In genomic region chr1:77281491-77282186, GRCh38 we compare ENCODE assay signal across 8 cellular contexts. TPM values are rescaled to one million over a fixed set of nuclear protein-coding genes. Genes with fewer than 3 reads are reported as not detected.
DNase-seq lines count a peak whose midpoint lies in the region; ATAC-seq and TF ChIP-seq lines count a peak whose summit lies in the region.

TSS of gene AK5 (plus strand) at chr1:77282019. CDS start at chr1:77282314, 295 bp downstream.

- peak within 1 kb of the TSS; percentile 52 to 75 (median 65) for H3K4me3 ChIP-seq in BLaER1 treated with 17β-estradiol and CSF1 and Interleukin-3, amounts not matched to agents 10 nM and 100 nM

- H3K9ac ChIP-seq in BLaER1 treated with 17β-estradiol and CSF1 and Interleukin-3, amounts not matched to agents 10 nM and 100 nM, result peak within 1 kb of the TSS; percentile 3 to 68 (median 57); a peak in 19 of 22 replicates

- 0 out of 22 replicates have a peak within 1 kb of the TSS, but pooled peaks of 1 of the 11 experiments have one; percentile 27 for H3K27ac ChIP-seq in BLaER1 treated with 17β-estradiol and CSF1 and Interleukin-3, amounts not matched to agents 10 nM and 100 nM

- DNase-seq in NCI-H1105 treated with DMSO at 0.1 percent for 48 hours (lab: John Stamatoyannopoulos, UW), result peak; percentile 55
- DNase-seq in activated CD8-positive, alpha-beta memory T cell treated with anti-CD3 and anti-CD28 coated beads for 48 hours (ENCODE audit: low read depth in 2 of 3, low spot score in 2 of 3), result peak; percentile 10 to 23 (median 17)
- DNase-seq in endothelial cell (ENCODE audit: low spot score), result peak; percentile 42
- peak; percentile 46 to 76 for DNase-seq in mesothelial cell of epicardium (ENCODE audit: low spot score in 2 of 2, unreplicated experiment in 2 of 2)
- peak; percentile 9 to 42 for DNase-seq in stimulated activated CD8-positive, alpha-beta memory T cell treated with anti-CD3 and anti-CD28 coated beads, Interleukin-15, amount 100 ng/mL, for 48 hours (ENCODE audit: low read depth in 2 of 2)

- no peaks in the 10 kb centered on the region for H3K36me3 Mint-ChIP-seq in endothelial cell (ENCODE audit: low read depth, unreplicated experiment)
- no peaks in the 10 kb centered on the region for H3K36me3 Mint-ChIP-seq in mesothelial cell of epicardium

- no peaks in the 10 kb centered on the region for H3K36me3 ChIP-seq in BLaER1 treated with 17β-estradiol and CSF1 and Interleukin-3, amounts not matched to agents 10 nM and 100 nM

- H3K4me2 ChIP-seq in BLaER1 treated with 17β-estradiol and CSF1 and Interleukin-3, amounts not matched to agents 10 nM and 100 nM, result peak within 1 kb of the TSS; percentile 96 to 100 (median 99)

- peaks cover 36 to 99% (median 45%) of the 10 kb centered on the region in 11 experiments for H3K27me3 ChIP-seq in BLaER1 treated with 17β-estradiol and CSF1 and Interleukin-3, amounts not matched to agents 10 nM and 100 nM

- no peak within 1 kb of the TSS for H3K27ac Mint-ChIP-seq in endothelial cell (ENCODE audit: unreplicated experiment)
- no peak within 1 kb of the TSS for H3K27ac Mint-ChIP-seq in mesothelial cell of epicardium

- H3K4me1 Mint-ChIP-seq in endothelial cell (ENCODE audit: unreplicated experiment) (no peaks in the 10 kb centered on the region), mesothelial cell of epicardium (peaks cover 8% of the 10 kb centered on the region)

- no peaks in the 10 kb centered on the region for H3K9me3 ChIP-seq in BLaER1 treated with 17β-estradiol and CSF1 and Interleukin-3, amounts not matched to agents 10 nM and 100 nM (replicated peaks in 1 of 11)

- H4K20me1 ChIP-seq in BLaER1 treated with 17β-estradiol and CSF1 and Interleukin-3, amounts not matched to agents 10 nM and 100 nM, result peaks cover 0 to 43% (median 8%) of the 10 kb centered on the region in 11 experiments; a peak in 11 of 22 replicates

- H3K9me3 Mint-ChIP-seq in endothelial cell (ENCODE audit: unreplicated experiment) (no peaks in the 10 kb centered on the region), mesothelial cell of epicardium (no peaks in the 10 kb centered on the region)

- H3K4me1 ChIP-seq in BLaER1 treated with 17β-estradiol and CSF1 and Interleukin-3, amounts not matched to agents 10 nM and 100 nM, result peaks cover 25 to 41% (median 35%) of the 10 kb centered on the region in 10 experiments

- no peak for TF ChIP-seq CTCF in endothelial cell (IDR thresholded peaks at IDR 0.05; ENCODE audit: unreplicated experiment)
- TF ChIP-seq CTCF in mesothelial cell of epicardium (IDR thresholded peaks at IDR 0.05; ENCODE audit: unreplicated experiment), result no peak

- ATAC-seq in GM21447 (IDR thresholded peaks at IDR 0.05; ENCODE audit: unreplicated experiment), result peak; percentile 56
- no peak for ATAC-seq in HG03108 (IDR thresholded peaks at IDR 0.05; ENCODE audit: unreplicated experiment)

- H3K4me3 Mint-ChIP-seq in endothelial cell (ENCODE audit: unreplicated experiment) (peak within 1 kb of the TSS; percentile 80), mesothelial cell of epicardium (peak within 1 kb of the TSS; percentile 61)

- peaks cover 13% of the 10 kb centered on the region for H3K27me3 Mint-ChIP-seq in endothelial cell (ENCODE audit: unreplicated experiment)
- H3K27me3 Mint-ChIP-seq in mesothelial cell of epicardium (ENCODE audit: low read depth), result peaks cover 81% of the 10 kb centered on the region

RNA-seq across cellular contexts. Expression of gene AK5, which starts in this region (rescaled TPM):
- total RNA-seq in endothelial cell (ENCODE audit: unreplicated experiment), result not detected
- not detected in 3 replicates for total RNA-seq in mesothelial cell of epicardium

Comparison
In these comparisons a context has a peak if more than half of its experiments do, and no peak if none do; other contexts are left out.
1. Peak in DNase-seq in endothelial cell; RNA of the gene not detected or under 1 TPM.
2. Peak in DNase-seq in mesothelial cell of epicardium; RNA of the gene not detected or under 1 TPM.